In the genomic region with DNA sequence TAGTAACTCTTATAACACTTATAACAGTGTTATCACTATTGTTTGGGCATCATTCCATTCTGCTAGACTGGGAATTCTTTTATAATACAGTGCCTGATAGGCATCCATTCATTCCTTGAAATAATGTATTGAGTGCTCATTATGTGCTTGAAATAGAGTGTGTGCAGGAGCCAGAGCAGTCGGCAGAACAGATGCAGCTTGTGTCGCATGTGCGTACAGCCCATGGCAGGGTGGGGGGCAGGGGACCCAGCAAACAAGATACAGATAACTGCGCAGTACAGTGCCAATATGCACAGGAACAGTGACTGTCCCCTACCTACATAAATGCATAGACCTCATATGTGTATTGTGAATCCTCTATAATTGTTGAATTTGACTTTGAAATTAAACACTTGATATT, we compare ENCODE assay signal across 19 cellular contexts.
DNase-seq lines count a peak whose midpoint lies in the region; TF ChIP-seq lines count a peak whose summit lies in the region.
"Had no signal": no experiment of that assay in that cellular context is flagged by ENCODE, and none has a peak within 500 bp of the region (broad histone marks: within the 10 kb centered on the region; RNA-seq: fewer than 3 reads in every experiment).

No MANE protein-coding gene starts in this region.

- H3K27me3 Mint-ChIP-seq in neural crest cell (ENCODE audit: low read depth), result no peaks in the 10 kb centered on the region

- H3K36me3 ChIP-seq in BE2C, result no peaks in the 10 kb centered on the region

- H3K4me1 ChIP-seq in BE2C, result peaks cover 24% of the 10 kb centered on the region

- TF ChIP-seq CTCF in BE2C (IDR thresholded peaks at IDR 0.05; ENCODE audit: low read depth, low read length) (no peak), dorsolateral prefrontal cortex (IDR thresholded peaks at IDR 0.05 in 54 of 56, conservative IDR thresholded peaks at IDR 0.05 in 2 of 56; ENCODE audit: low read depth in 1 of 56, partially characterized antibody in 56 of 56) (no peak), neural crest cell (conservative IDR thresholded peaks at IDR 0.05) (no peak)

- H3K27ac ChIP-seq in dorsolateral prefrontal cortex, result peak overlapping the region in 43 of 59 donors; percentile 4 to 89 (median 78)
- H3K27ac ChIP-seq: SK-N-MC had no signal

- H3K4me3 ChIP-seq in BE2C (ENCODE audit: low read depth, low read length) (no peak overlapping the region), dorsolateral prefrontal cortex (no peak overlapping the region)
- H3K4me3 ChIP-seq: SK-N-MC had no signal

- peak overlapping the region; percentile 35 for H3K4me3 Mint-ChIP-seq in neural crest cell
- H3K4me3 Mint-ChIP-seq: immature natural killer cell had no signal

- H3K4me1 Mint-ChIP-seq in neural crest cell, result peaks cover 53% of the 10 kb centered on the region

- intact Hi-C loops in dorsolateral prefrontal cortex (cut with DNase I), result loop anchor here (5.0 to 10.0 kb wide), 4 partner anchors 89 to 101 kb away; partner anchors contain the start of gene KAT6B (in 2 of the 2)

- DNase-seq in BE2C (peak; percentile 70), NCI-H1694 (lab: John Stamatoyannopoulos, UW) (peak; percentile 65), dorsolateral prefrontal cortex (no peak), neural crest cell (ENCODE audit: low read depth, low spot score) (no peak), occipital lobe (lab: John Stamatoyannopoulos, UW) (no peak), inferior parietal cortex (ENCODE audit: extremely low spot score) (no peak), GM03348 (ENCODE audit: low spot score) (no peak)
- DNase-seq: activated CD4-positive, alpha-beta T cell treated with anti-CD3 and anti-CD28 coated beads for 48 hours; activated CD8-positive, alpha-beta memory T cell treated with anti-CD3 and anti-CD28 coated beads, Interleukin-2, amount 50 U/mL, for 48 hours; activated naive CD4-positive, alpha-beta T cell; aorta; Caco-2; cortex of kidney; immature natural killer cell; NCI-H2029; NCI-H526; right cardiac atrium; T1000 had no signal

- H3K27ac Mint-ChIP-seq in neural crest cell (ENCODE audit: unreplicated experiment), result no peak overlapping the region
- H3K27ac Mint-ChIP-seq: immature natural killer cell had no signal

- H3K36me3 Mint-ChIP-seq in neural crest cell (ENCODE audit: low read depth), result peaks cover 3% of the 10 kb centered on the region
- H3K36me3 Mint-ChIP-seq: immature natural killer cell had no signal

- H3K9me3 ChIP-seq in BE2C, result no peaks in the 10 kb centered on the region
- H3K9me3 ChIP-seq: Caco-2 had no signal

- no peaks in the 10 kb centered on the region for H3K9me3 Mint-ChIP-seq in neural crest cell
- H3K9me3 Mint-ChIP-seq: immature natural killer cell had no signal

- no peaks in the 10 kb centered on the region for H3K27me3 ChIP-seq in BE2C
- no peaks in the 10 kb centered on the region for H3K27me3 ChIP-seq in dorsolateral prefrontal cortex

Comparison
In these comparisons a context has a peak if more than half of its experiments do, and no peak if none do; other contexts are left out.
1. DNase-seq: peak in BE2C (single experiment) and NCI-H1694 (single experiment); none in dorsolateral prefrontal cortex (0 of 10), neural crest cell (single experiment), occipital lobe (single experiment), inferior parietal cortex (single experiment) and GM03348 (single experiment).